In genomic region chr14:82661258-82661657, GRCh38 we compare ENCODE assay signal across 11 cellular contexts.
"Had no signal": no experiment of that assay in that cellular context is flagged by ENCODE, and none has a peak within 500 bp of the region (broad histone marks: within the 10 kb centered on the region; RNA-seq: fewer than 3 reads in every experiment).

No MANE protein-coding gene starts in this region.

- H3K27ac ChIP-seq: GM23248 had no signal

- ATAC-seq: GM23338, HCT116 had no signal

- H3K4me1 ChIP-seq: HAP-1 had no signal

- H3K4me2 ChIP-seq: GM23338 had no signal

- FAIRE-seq: H1, H54 had no signal

- H3K4me3 ChIP-seq: GM23248, GM23338, HAP-1 had no signal

- H3K9me3 ChIP-seq: HAP-1 had no signal

- DNase-seq: GM23248, GOT3, H7, H9, HCEC 1CT, HFFc6 had no signal

- H3K9ac ChIP-seq: GM23248 had no signal

- H3K36me3 ChIP-seq: HAP-1 had no signal

- H2AFZ ChIP-seq: GM23248, GM23338 had no signal
